In the genomic region with DNA sequence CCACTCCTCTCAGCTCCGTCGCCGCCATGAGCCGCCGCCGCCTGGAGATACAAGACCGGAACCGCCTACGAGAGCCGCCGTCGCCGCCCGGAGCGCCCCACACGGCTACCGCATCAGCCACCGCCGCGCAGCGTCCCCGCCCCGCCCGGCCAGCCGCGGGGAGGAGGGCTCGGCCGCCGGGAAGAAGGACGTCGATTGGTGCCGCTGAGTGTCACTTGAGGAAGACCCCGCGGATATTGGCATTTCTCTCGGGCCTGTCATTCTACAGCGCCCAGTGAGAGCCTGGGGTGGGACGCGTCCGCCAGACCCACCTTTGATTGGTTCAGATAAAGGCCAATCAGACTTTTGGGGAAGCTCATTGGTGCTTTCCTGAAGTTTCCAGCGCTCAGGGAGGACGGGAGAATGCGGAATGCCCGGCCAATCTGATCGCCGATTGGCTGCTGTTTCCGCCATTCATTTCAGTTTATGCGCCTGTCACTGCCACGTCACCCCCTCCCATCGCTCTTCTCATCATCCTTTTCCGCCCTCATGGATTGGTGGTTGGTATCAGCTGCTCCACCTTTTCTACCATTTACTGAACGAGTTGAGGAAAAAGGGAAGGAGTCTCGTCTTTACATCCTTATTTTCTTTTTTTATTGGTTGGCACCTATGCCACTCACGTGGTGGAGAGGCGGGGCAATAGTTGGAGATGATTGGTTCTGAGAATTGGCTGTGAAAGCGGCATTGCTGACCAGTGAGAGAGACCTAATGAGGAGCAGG, we compare ENCODE assay signal across 8 cellular contexts. TPM values are rescaled to one million over a fixed set of nuclear protein-coding genes. Genes with fewer than 3 reads are reported as not detected.
A peak's percentile ranks its signal among the peaks of the same experiment; 100 is the strongest.
DNase-seq lines count a peak whose midpoint lies in the region; ATAC-seq and FAIRE-seq lines count a peak whose summit lies in the region.

A gene with protein sequence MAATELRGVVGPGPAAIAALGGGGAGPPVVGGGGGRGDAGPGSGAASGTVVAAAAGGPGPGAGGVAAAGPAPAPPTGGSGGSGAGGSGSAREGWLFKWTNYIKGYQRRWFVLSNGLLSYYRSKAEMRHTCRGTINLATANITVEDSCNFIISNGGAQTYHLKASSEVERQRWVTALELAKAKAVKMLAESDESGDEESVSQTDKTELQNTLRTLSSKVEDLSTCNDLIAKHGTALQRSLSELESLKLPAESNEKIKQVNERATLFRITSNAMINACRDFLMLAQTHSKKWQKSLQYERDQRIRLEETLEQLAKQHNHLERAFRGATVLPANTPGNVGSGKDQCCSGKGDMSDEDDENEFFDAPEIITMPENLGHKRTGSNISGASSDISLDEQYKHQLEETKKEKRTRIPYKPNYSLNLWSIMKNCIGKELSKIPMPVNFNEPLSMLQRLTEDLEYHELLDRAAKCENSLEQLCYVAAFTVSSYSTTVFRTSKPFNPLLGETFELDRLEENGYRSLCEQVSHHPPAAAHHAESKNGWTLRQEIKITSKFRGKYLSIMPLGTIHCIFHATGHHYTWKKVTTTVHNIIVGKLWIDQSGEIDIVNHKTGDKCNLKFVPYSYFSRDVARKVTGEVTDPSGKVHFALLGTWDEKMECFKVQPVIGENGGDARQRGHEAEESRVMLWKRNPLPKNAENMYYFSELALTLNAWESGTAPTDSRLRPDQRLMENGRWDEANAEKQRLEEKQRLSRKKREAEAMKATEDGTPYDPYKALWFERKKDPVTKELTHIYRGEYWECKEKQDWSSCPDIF (minus strand): TSS at position 138 of the 759 bp plus-strand sequence. CDS start 110 bp downstream, at position 28.

- H3K27me3 ChIP-seq in muscle layer of colon (ENCODE audit: control insufficient read depth in 1 of 2, insufficient read depth in 2 of 2, low read length in 2 of 2): no peaks in the 10 kb centered on the region

- H3K9me3 ChIP-seq in KOPT-K1 (ENCODE audit: insufficient read depth, low read length, poor library complexity, severe bottlenecking) (no peaks in the 10 kb centered on the region), muscle layer of colon (ENCODE audit: low read length) (no peaks in the 10 kb centered on the region)

- peak within 1 kb of the TSS; percentile 72 to 92 for H3K4me3 ChIP-seq in muscle layer of colon (ENCODE audit: low read depth in 1 of 2, low read length in 2 of 2)

- H3K4me1 ChIP-seq in muscle layer of colon (ENCODE audit: insufficient read depth, low read length): peaks cover 34% of the 10 kb centered on the region

- peaks cover 2 to 15% of the 10 kb centered on the region in 2 donors for H3K36me3 Mint-ChIP-seq in activated T-cell treated with anti-CD3 and anti-CD28 coated beads, Interleukin-2, amount 50 U/mL, for 72 hours (ENCODE audit: insufficient read depth in 2 of 2)

- H3K4me1 Mint-ChIP-seq in activated T-cell treated with anti-CD3 and anti-CD28 coated beads, Interleukin-2, amount 50 U/mL, for 72 hours (ENCODE audit: low read depth): peaks cover 49% of the 10 kb centered on the region

- H3K27ac Mint-ChIP-seq in activated T-cell treated with anti-CD3 and anti-CD28 coated beads, Interleukin-2, amount 50 U/mL, for 72 hours: peak within 1 kb of the TSS; percentile 93

- ATAC-seq in GM21786 (IDR thresholded peaks at IDR 0.05; ENCODE audit: unreplicated experiment) (peak; percentile 85), esophagus mucosa (peak; percentile 94)
- peak; percentile 88 for ATAC-seq in activated T-cell treated with anti-CD3 and anti-CD28 coated beads, Interleukin-2, amount 50 U/mL, for 72 hours (replicated peaks in 1 of 2)

- peak within 1 kb of the TSS; percentile 92 to 99 for H3K4me3 Mint-ChIP-seq in activated T-cell treated with anti-CD3 and anti-CD28 coated beads, Interleukin-2, amount 50 U/mL, for 72 hours

- DNase-seq in DMS79 treated with DMSO at 0.1 percent for 48 hours (lab: John Stamatoyannopoulos, UW): peak; percentile 100
- peak; percentile 99 for DNase-seq in RCC 7860 (ENCODE audit: low spot score)
- DNase-seq in activated T-cell treated with anti-CD3 and anti-CD28 coated beads, Interleukin-2, amount 50 U/mL, for 72 hours: peak; percentile 95 to 99
- peak; percentile 94 for DNase-seq in stimulated activated CD8-positive, alpha-beta memory T cell treated with anti-CD3 and anti-CD28 coated beads, Interleukin-7, amount 100 ng/mL, for 24 hours (ENCODE audit: low read depth)

- H3K27me3 Mint-ChIP-seq in activated T-cell treated with anti-CD3 and anti-CD28 coated beads, Interleukin-2, amount 50 U/mL, for 72 hours (ENCODE audit: low read depth): no peaks in the 10 kb centered on the region

- peaks cover 29% of the 10 kb centered on the region for H3K36me3 ChIP-seq in KOPT-K1 (ENCODE audit: insufficient read depth, low read length)
- no peaks in the 10 kb centered on the region for H3K36me3 ChIP-seq in muscle layer of colon (ENCODE audit: insufficient read depth, low read length)

- H3K27ac ChIP-seq in KOPT-K1 (ENCODE audit: low read depth, low read length, poor library complexity, severe bottlenecking) (peak within 1 kb of the TSS; percentile 71), muscle layer of colon (ENCODE audit: low read depth, low read length) (peak within 1 kb of the TSS; percentile 95)

- FAIRE-seq in RCC 7860 (lab: Jason Lieb, UNC): peak; percentile 92

- no peaks in the 10 kb centered on the region for H3K9me3 Mint-ChIP-seq in activated T-cell treated with anti-CD3 and anti-CD28 coated beads, Interleukin-2, amount 50 U/mL, for 72 hours

- H3K9ac ChIP-seq in muscle layer of colon (ENCODE audit: low read length): peak within 1 kb of the TSS; percentile 94

RNA-seq across cellular contexts. Expression of the gene that starts here (rescaled TPM):
- total RNA-seq in activated T-cell treated with anti-CD3 and anti-CD28 coated beads, Interleukin-2, amount 50 U/mL, for 72 hours: 10 to 100 TPM; 61.9 to 67.4 TPM
- total RNA-seq in esophagus mucosa: 24.0 TPM

Comparison
In these comparisons a context has a peak if more than half of its experiments do, and no peak if none do; other contexts are left out.
1. Peak in every context shown above with its lines: DNase-seq, ATAC-seq, H3K4me3 ChIP-seq and H3K27ac ChIP-seq.